27 cellular contexts compared by ENCODE assay signal in the genomic region with DNA sequence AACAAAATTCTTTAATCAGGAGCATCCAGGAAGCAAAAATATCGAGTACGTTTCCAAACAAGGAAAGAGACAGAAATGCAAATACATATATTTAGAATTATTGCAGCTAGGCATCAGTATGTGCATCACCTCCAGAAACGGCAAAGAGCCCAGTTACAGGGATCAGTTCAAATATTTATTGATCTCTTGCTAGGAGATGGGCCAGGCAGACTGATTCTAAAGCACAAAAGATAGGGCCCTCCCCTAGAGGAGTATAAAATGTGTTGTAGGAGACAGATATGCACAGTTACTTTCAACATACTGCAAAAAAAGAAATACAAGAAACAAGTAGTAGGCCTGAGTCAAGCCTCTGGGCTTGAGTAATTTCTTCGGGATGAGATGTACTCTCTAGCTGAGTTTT.
A peak's percentile ranks its signal among the peaks of the same experiment; 100 is the strongest.
DNase-seq lines count a peak whose midpoint lies in the region; ATAC-seq, FAIRE-seq and TF ChIP-seq lines count a peak whose summit lies in the region.
"Had no signal": no experiment of that assay in that cellular context is flagged by ENCODE, and none has a peak within 500 bp of the region (broad histone marks: within the 10 kb centered on the region; RNA-seq: fewer than 3 reads in every experiment).

No MANE protein-coding gene starts in this region.

- H3K36me3 Mint-ChIP-seq in WTC11 (no peaks in the 10 kb centered on the region), nephron progenitor cell (ENCODE audit: low read depth) (no peaks in the 10 kb centered on the region)
- H3K36me3 Mint-ChIP-seq: CD14-positive monocyte; CD4-positive, alpha-beta memory T cell had no signal

- H3K4me2 ChIP-seq in mesenchymal stem cell (ENCODE audit: low read length, poor library complexity, severe bottlenecking): no peak overlapping the region

- FAIRE-seq in GM12892 (lab: Jason Lieb, UNC): no peak
- FAIRE-seq: A204.1, GM12878, GM19239 had no signal

- H3K4me1 Mint-ChIP-seq in WTC11 (peaks cover 31% of the 10 kb centered on the region), nephron progenitor cell (peaks cover 28% of the 10 kb centered on the region)
- H3K4me1 Mint-ChIP-seq: CD14-positive monocyte; CD4-positive, alpha-beta memory T cell; CD4-positive, CD25-positive, alpha-beta regulatory T cell; CD8-positive, alpha-beta memory T cell had no signal

- no peak for TF ChIP-seq POLR2A in GM12892 (IDR thresholded peaks at IDR 0.05; ENCODE audit: low read depth, low read length)

- ATAC-seq in WTC11 (no peak), GM21360 (IDR thresholded peaks at IDR 0.05; ENCODE audit: unreplicated experiment) (no peak), HG03439 (IDR thresholded peaks at IDR 0.05; ENCODE audit: unreplicated experiment) (no peak)
- ATAC-seq: GM12878 had no signal

- POLR2A ChIA-PET in WTC11 (lab: Charles Lee): no interaction called here

- H3K4me1 ChIP-seq in mesenchymal stem cell (ENCODE audit: control insufficient read depth, insufficient read depth, low read depth, low read length): peaks cover 2% of the 10 kb centered on the region
- H3K4me1 ChIP-seq: BE2C had no signal

- no peak overlapping the region for H2BK5ac ChIP-seq in mesenchymal stem cell (ENCODE audit: low read depth, low read length, poor library complexity, severe bottlenecking)

- H4K8ac ChIP-seq in mesenchymal stem cell (ENCODE audit: low read length): no peak overlapping the region

- no peak overlapping the region for H2BK12ac ChIP-seq in mesenchymal stem cell (ENCODE audit: low read length in 2 of 2)

- H3K9me3 ChIP-seq in mesenchymal stem cell (ENCODE audit: control insufficient read depth, low read length): no peaks in the 10 kb centered on the region
- H3K9me3 ChIP-seq: BE2C, BLaER1 had no signal

- H2AFZ ChIP-seq in mesenchymal stem cell (ENCODE audit: low read depth, low read length): no peak overlapping the region

- no peak overlapping the region for H2BK15ac ChIP-seq in mesenchymal stem cell (ENCODE audit: low read depth, poor library complexity, severe bottlenecking)

- H3K9me3 Mint-ChIP-seq in WTC11 (no peaks in the 10 kb centered on the region), nephron progenitor cell (no peaks in the 10 kb centered on the region)
- H3K9me3 Mint-ChIP-seq: CD4-positive, alpha-beta memory T cell; CD4-positive, CD25-positive, alpha-beta regulatory T cell; CD8-positive, alpha-beta memory T cell had no signal

- no peak overlapping the region for H3K4ac ChIP-seq in mesenchymal stem cell (ENCODE audit: low read depth in 1 of 2, low read length in 2 of 2)

- H3K4me3 Mint-ChIP-seq in WTC11 (no peak overlapping the region), nephron progenitor cell (no peak overlapping the region)
- H3K4me3 Mint-ChIP-seq: CD14-positive monocyte; CD4-positive, CD25-positive, alpha-beta regulatory T cell; CD8-positive, alpha-beta memory T cell had no signal

- H2BK120ac ChIP-seq in mesenchymal stem cell (ENCODE audit: low read depth, low read length): no peak overlapping the region

- WGBS in mesenchymal stem cell: 94% methylated on average over 2 of the region's 4 CpGs

- H3K27ac Mint-ChIP-seq in WTC11 (peak overlapping the region; percentile 12; the same call in 1 of the 2 replicates), nephron progenitor cell (peak overlapping the region; percentile 73)
- H3K27ac Mint-ChIP-seq: CD4-positive, alpha-beta memory T cell; CD4-positive, CD25-positive, alpha-beta regulatory T cell; CD8-positive, alpha-beta memory T cell had no signal

- H3K9ac ChIP-seq in mesenchymal stem cell (ENCODE audit: low read length): peak overlapping the region; percentile 75
- H3K9ac ChIP-seq: BLaER1 had no signal

- no peaks in the 10 kb centered on the region for H3K36me3 ChIP-seq in mesenchymal stem cell (ENCODE audit: control insufficient read depth in 1 of 2, insufficient read depth in 2 of 2, low read depth in 1 of 2, low read length in 2 of 2)
- H3K36me3 ChIP-seq: BE2C, BLaER1 had no signal

- H3K27me3 ChIP-seq in mesenchymal stem cell (ENCODE audit: control insufficient read depth in 1 of 2, insufficient read depth in 1 of 2, low read length in 2 of 2): no peaks in the 10 kb centered on the region
- H3K27me3 ChIP-seq: BE2C, BLaER1 had no signal

- no peak overlapping the region for H2AK5ac ChIP-seq in mesenchymal stem cell (ENCODE audit: low read length, severe bottlenecking)

- no peak overlapping the region for H4K91ac ChIP-seq in mesenchymal stem cell (ENCODE audit: low read length)

- H3K27ac ChIP-seq in mesenchymal stem cell (ENCODE audit: low read length, poor library complexity, severe bottlenecking): no peak overlapping the region
- H3K27ac ChIP-seq: BLaER1 had no signal

- H3K23ac ChIP-seq in mesenchymal stem cell (ENCODE audit: low read length in 2 of 2): no peak overlapping the region

- CTCF ChIA-PET in WTC11 (lab: Charles Lee): interaction anchor here (0.6 kb wide), 1 partner anchor 60 kb away, joined by 7 read pairs; no protein-coding TSS in a partner anchor

- H3K4me3 ChIP-seq in mesenchymal stem cell (ENCODE audit: insufficient read depth in 1 of 2, low read depth in 1 of 2, low read length in 2 of 2): no peak overlapping the region
- H3K4me3 ChIP-seq: BLaER1, GM12878 had no signal

- DNase-seq in WTC11 (ENCODE audit: low spot score) (no peak), amniotic epithelial cell (ENCODE audit: low read depth) (peak; percentile 37), mesenchymal stem cell (no peak), nephron progenitor cell (no peak), GM12892 (ENCODE audit: insufficient read length) (no peak)
- DNase-seq: 8988T; ACHN; BE2C; C1 segment of cervical spinal cord; CD4-positive, alpha-beta memory T cell; CD4-positive, CD25-positive, alpha-beta regulatory T cell; CD8-positive, alpha-beta memory T cell; COR-L47; DMS 273 treated with DMSO at 0.1 percent for 48 hours; DMS153; DMS53; DMS79; DND-41; EL; GDM1 had no signal

- H3K27me3 Mint-ChIP-seq in WTC11 (ENCODE audit: low read depth) (no peaks in the 10 kb centered on the region), nephron progenitor cell (ENCODE audit: low read depth, poor library complexity) (peaks cover 9% of the 10 kb centered on the region)

- no peak for TF ChIP-seq CTCF in WTC11 (IDR thresholded peaks at IDR 0.05)
- no peak for TF ChIP-seq CTCF in nephron progenitor cell (IDR thresholded peaks at IDR 0.05)

- H3K79me1 ChIP-seq in mesenchymal stem cell (replicated peaks; ENCODE audit: low read length, poor library complexity, severe bottlenecking): peaks cover 26% of the 10 kb centered on the region

- H3K18ac ChIP-seq in mesenchymal stem cell (ENCODE audit: low read depth in 1 of 2, low read length in 2 of 2): no peak overlapping the region

- H3K14ac ChIP-seq in mesenchymal stem cell (ENCODE audit: low read length in 2 of 2): no peak overlapping the region

TF ChIP-seq in WTC11, 78 proteins besides CTCF, POLR2A, EP300 and RAD21:
- no peak for TF ChIP-seq SOX15 (CRISPR knock-in tag; IDR thresholded peaks at IDR 0.05)
- no peak for TF ChIP-seq ZNF121 (CRISPR knock-in tag; IDR thresholded peaks at IDR 0.05)
- TF ChIP-seq, protein P1, sequence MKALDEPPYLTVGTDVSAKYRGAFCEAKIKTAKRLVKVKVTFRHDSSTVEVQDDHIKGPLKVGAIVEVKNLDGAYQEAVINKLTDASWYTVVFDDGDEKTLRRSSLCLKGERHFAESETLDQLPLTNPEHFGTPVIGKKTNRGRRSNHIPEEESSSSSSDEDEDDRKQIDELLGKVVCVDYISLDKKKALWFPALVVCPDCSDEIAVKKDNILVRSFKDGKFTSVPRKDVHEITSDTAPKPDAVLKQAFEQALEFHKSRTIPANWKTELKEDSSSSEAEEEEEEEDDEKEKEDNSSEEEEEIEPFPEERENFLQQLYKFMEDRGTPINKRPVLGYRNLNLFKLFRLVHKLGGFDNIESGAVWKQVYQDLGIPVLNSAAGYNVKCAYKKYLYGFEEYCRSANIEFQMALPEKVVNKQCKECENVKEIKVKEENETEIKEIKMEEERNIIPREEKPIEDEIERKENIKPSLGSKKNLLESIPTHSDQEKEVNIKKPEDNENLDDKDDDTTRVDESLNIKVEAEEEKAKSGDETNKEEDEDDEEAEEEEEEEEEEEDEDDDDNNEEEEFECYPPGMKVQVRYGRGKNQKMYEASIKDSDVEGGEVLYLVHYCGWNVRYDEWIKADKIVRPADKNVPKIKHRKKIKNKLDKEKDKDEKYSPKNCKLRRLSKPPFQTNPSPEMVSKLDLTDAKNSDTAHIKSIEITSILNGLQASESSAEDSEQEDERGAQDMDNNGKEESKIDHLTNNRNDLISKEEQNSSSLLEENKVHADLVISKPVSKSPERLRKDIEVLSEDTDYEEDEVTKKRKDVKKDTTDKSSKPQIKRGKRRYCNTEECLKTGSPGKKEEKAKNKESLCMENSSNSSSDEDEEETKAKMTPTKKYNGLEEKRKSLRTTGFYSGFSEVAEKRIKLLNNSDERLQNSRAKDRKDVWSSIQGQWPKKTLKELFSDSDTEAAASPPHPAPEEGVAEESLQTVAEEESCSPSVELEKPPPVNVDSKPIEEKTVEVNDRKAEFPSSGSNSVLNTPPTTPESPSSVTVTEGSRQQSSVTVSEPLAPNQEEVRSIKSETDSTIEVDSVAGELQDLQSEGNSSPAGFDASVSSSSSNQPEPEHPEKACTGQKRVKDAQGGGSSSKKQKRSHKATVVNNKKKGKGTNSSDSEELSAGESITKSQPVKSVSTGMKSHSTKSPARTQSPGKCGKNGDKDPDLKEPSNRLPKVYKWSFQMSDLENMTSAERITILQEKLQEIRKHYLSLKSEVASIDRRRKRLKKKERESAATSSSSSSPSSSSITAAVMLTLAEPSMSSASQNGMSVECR (CRISPR knock-in tag; IDR thresholded peaks at IDR 0.05; ENCODE audit: borderline replicate concordance): no peak
- no peak for TF ChIP-seq CREB1 (CRISPR knock-in tag; IDR thresholded peaks at IDR 0.05)
- TF ChIP-seq NR1H2 (CRISPR knock-in tag; IDR thresholded peaks at IDR 0.05): no peak
- TF ChIP-seq TCF7 (CRISPR knock-in tag; IDR thresholded peaks at IDR 0.05; ENCODE audit: low read depth): no peak
- TF ChIP-seq GRHL2 (CRISPR knock-in tag; IDR thresholded peaks at IDR 0.05; ENCODE audit: insufficient replicate concordance, severe bottlenecking): no peak
